ENCODE assay signal across 22 cellular contexts in genomic region chr10:43069597-43069996, GRCh38.
"Had no signal": no experiment of that assay in that cellular context is flagged by ENCODE, and none has a peak within 500 bp of the region (broad histone marks: within the 10 kb centered on the region; RNA-seq: fewer than 3 reads in every experiment).

No MANE protein-coding gene starts in this region.

- H3K4me1 Mint-ChIP-seq: stimulated activated memory B cell treated with anti-CD40 and anti-IgM and Interleukin-4, amounts not matched to agents 10 μg/mL and 1 μg/mL and 100 μg/mL, for 72 hours had no signal

- H3K4me3 ChIP-seq: esophagus muscularis mucosa, gastrocnemius medialis, heart right ventricle, lung, tibial artery, upper lobe of right lung, vagina had no signal

- ATAC-seq: effector memory CD8-positive, alpha-beta T cell; gastrocnemius medialis; heart right ventricle; left ventricle myocardium superior; stimulated activated memory B cell treated with anti-CD40 and anti-IgM and Interleukin-4, amounts not matched to agents 10 μg/mL and 1 μg/mL and 100 μg/mL, for 72 hours; upper lobe of right lung had no signal

- H3K27me3 Mint-ChIP-seq: stimulated activated naive CD8-positive, alpha-beta T cell treated with anti-CD3 and anti-CD28 coated beads, Interleukin-15, Interleukin-2, amounts not matched to agents 100 ng/mL and 50 ng/mL, for 24 hours had no signal

- H3K4me1 ChIP-seq: esophagus muscularis mucosa, gastrocnemius medialis, tibial artery, upper lobe of right lung, vagina had no signal

- H3K4me3 Mint-ChIP-seq: dendritic cell treated with granulocyte-macrophage colony-stimulating factor and Interleukin-4, amounts not matched to agents 40 ng/mL and 50 ng/mL, for 4 days; effector memory CD8-positive, alpha-beta T cell; nephron progenitor cell; stimulated activated memory B cell treated with anti-CD40 and anti-IgM and Interleukin-4, amounts not matched to agents 10 μg/mL and 1 μg/mL and 100 μg/mL, for 72 hours; stimulated activated naive CD8-positive, alpha-beta T cell treated with anti-CD3 and anti-CD28 coated beads, Interleukin-15, Interleukin-2, amounts not matched to agents 100 ng/mL and 50 ng/mL, for 24 hours had no signal

- H3K27me3 ChIP-seq: vagina had no signal

- H3K27ac ChIP-seq: epithelial cell of prostate, esophagus muscularis mucosa, gastrocnemius medialis, heart right ventricle, neutrophil, tibial artery, upper lobe of right lung, vagina had no signal

- H3K9me3 ChIP-seq: esophagus muscularis mucosa, gastrocnemius medialis, heart right ventricle, neutrophil, tibial artery, upper lobe of right lung, vagina had no signal

- H3K36me3 Mint-ChIP-seq: stimulated activated memory B cell treated with anti-CD40 and anti-IgM and Interleukin-4, amounts not matched to agents 10 μg/mL and 1 μg/mL and 100 μg/mL, for 72 hours had no signal

- H3K27ac Mint-ChIP-seq: dendritic cell treated with granulocyte-macrophage colony-stimulating factor and Interleukin-4, amounts not matched to agents 40 ng/mL and 50 ng/mL, for 4 days; effector memory CD8-positive, alpha-beta T cell; nephron progenitor cell; stimulated activated memory B cell treated with anti-CD40 and anti-IgM and Interleukin-4, amounts not matched to agents 10 μg/mL and 1 μg/mL and 100 μg/mL, for 72 hours; stimulated activated naive CD8-positive, alpha-beta T cell treated with anti-CD3 and anti-CD28 coated beads, Interleukin-15, Interleukin-2, amounts not matched to agents 100 ng/mL and 50 ng/mL, for 24 hours had no signal

- DNase-seq: effector memory CD8-positive, alpha-beta T cell; gastrocnemius medialis; heart right ventricle; hypothalamus; islet precursor cell; mesenchymal stem cell; midbrain; nephron progenitor cell; stimulated activated CD4-positive, alpha-beta T cell treated with anti-CD3 and anti-CD28 coated beads, Interleukin-15, amount 100 ng/mL, for 24 hours; stimulated activated CD4-positive, alpha-beta T cell treated with anti-CD3 and anti-CD28 coated beads, Interleukin-1b, Interleukin-23, amount 100 ng/mL, for 48 hours; stimulated activated CD4-positive, alpha-beta T cell treated with anti-CD3 and anti-CD28 coated beads, Interleukin-4, amount 100 ng/mL, for 24 hours; tibial artery; upper lobe of right lung had no signal

- H3K36me3 ChIP-seq: esophagus muscularis mucosa, gastrocnemius medialis, heart right ventricle, neutrophil, tibial artery, upper lobe of right lung, vagina had no signal

- H3K9me3 Mint-ChIP-seq: dendritic cell treated with granulocyte-macrophage colony-stimulating factor and Interleukin-4, amounts not matched to agents 40 ng/mL and 50 ng/mL, for 4 days; effector memory CD8-positive, alpha-beta T cell; nephron progenitor cell; stimulated activated memory B cell treated with anti-CD40 and anti-IgM and Interleukin-4, amounts not matched to agents 10 μg/mL and 1 μg/mL and 100 μg/mL, for 72 hours; stimulated activated naive CD8-positive, alpha-beta T cell treated with anti-CD3 and anti-CD28 coated beads, Interleukin-15, Interleukin-2, amounts not matched to agents 100 ng/mL and 50 ng/mL, for 24 hours had no signal
